Comparison of ENCODE assay signal across 9 cellular contexts in the genomic region with DNA sequence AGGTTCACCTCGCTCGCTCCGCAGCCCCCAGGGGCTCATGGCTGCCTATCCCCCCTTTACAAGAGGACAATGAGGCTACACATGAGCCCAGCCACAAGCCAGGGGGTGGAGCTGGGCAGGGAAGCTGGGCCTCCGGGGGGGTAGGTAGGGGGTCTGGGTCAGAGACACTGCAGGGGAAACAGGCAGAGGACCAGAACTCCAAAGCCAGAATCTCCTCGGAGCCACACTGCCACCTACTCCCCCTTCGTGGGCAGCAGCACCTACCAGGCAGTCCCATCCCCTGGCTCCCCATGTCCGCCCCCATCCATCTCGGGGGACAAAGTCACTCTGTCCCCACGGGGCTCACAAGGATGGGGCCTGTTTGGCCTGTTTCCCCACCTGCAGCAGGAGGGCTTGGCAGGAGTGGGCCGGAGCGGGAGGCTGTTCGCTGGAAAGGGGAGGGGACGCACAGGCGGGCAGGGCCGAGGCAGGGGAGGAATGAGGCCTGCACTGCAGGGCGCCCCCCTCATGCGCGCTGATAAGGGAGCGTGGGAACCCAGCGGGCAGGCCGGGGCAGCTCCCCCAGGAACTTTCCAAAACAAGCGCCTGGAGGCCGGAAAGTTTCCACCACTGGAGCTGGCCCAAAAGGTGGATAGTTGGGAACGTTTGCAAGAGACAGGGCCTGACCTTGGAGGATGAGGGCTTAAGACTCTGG. TPM values are rescaled to one million over a fixed set of nuclear protein-coding genes. Genes with fewer than 3 reads are reported as not detected.
A peak's percentile ranks its signal among the peaks of the same experiment; 100 is the strongest.
DNase-seq lines count a peak whose midpoint lies in the region; ATAC-seq and TF ChIP-seq lines count a peak whose summit lies in the region.
"Had no signal": no experiment of that assay in that cellular context is flagged by ENCODE, and none has a peak within 500 bp of the region (broad histone marks: within the 10 kb centered on the region; RNA-seq: fewer than 3 reads in every experiment).

No MANE protein-coding gene starts in this region.

- peak; percentile 57; the same call in 1 of the 2 replicates for TF ChIP-seq EP300 in Ishikawa (IDR thresholded peaks at IDR 0.05; ENCODE audit: borderline replicate concordance)

- peak overlapping the region; percentile 81 for H3K4me3 ChIP-seq in thoracic aorta

- TF ChIP-seq RAD21 in Ishikawa (IDR thresholded peaks at IDR 0.05; ENCODE audit: low read depth): no peak

- H3K27me3 Mint-ChIP-seq in brain: peaks cover 4% of the 10 kb centered on the region

- TF ChIP-seq CTCF in brain (conservative IDR thresholded peaks at IDR 0.05) (no peak), thoracic aorta (IDR thresholded peaks at IDR 0.05) (no peak)

- H3K9me3 Mint-ChIP-seq in brain: no peaks in the 10 kb centered on the region

- no peak for ATAC-seq in thoracic aorta (ENCODE audit: insufficient number of reproducible peaks, low FRiP score, low read depth)

- H3K9me3 ChIP-seq in thoracic aorta: no peaks in the 10 kb centered on the region

- peaks cover 14% of the 10 kb centered on the region for H3K36me3 Mint-ChIP-seq in brain

- H3K4me3 Mint-ChIP-seq in brain: peak overlapping the region in 4 of 5 experiments; percentile 61 to 73 (median 65)

- DNase-seq in islet precursor cell: peak; percentile 87
- DNase-seq in thoracic aorta (ENCODE audit: low spot score): no peak
- no peak for DNase-seq in NCI-H1092 treated with DMSO at 0.1 percent for 48 hours (lab: John Stamatoyannopoulos, UW)
- DNase-seq in NCI-H2107 treated with DMSO at 0.1 percent for 48 hours (lab: John Stamatoyannopoulos, UW; ENCODE audit: unreplicated experiment): no peak
- DNase-seq in NCI-H446 (lab: John Stamatoyannopoulos, UW): no peak

- peaks cover 14 to 54% of the 10 kb centered on the region in 2 donors for H3K4me1 ChIP-seq in thoracic aorta (ENCODE audit: control insufficient read depth in 1 of 2, low read depth in 2 of 2)

- peak overlapping the region; percentile 77 to 82 for H3K27ac ChIP-seq in thoracic aorta

- no peaks in the 10 kb centered on the region for H3K27me3 ChIP-seq in thoracic aorta (replicated peaks; ENCODE audit: insufficient read depth)

- H3K36me3 ChIP-seq in thoracic aorta: peaks cover 2% of the 10 kb centered on the region

- H3K27ac Mint-ChIP-seq in brain: peak overlapping the region in 4 of 5 experiments; percentile 36 to 94 (median 88)

- peaks cover 34% of the 10 kb centered on the region for H3K4me1 Mint-ChIP-seq in brain

TF ChIP-seq in Ishikawa, 13 proteins besides CTCF, POLR2A, EP300 and RAD21:
- 0 out of 2 replicates have a peak, but pooled peaks have one; percentile 31 for TF ChIP-seq EGR1 (IDR thresholded peaks at IDR 0.05)
- TF ChIP-seq, protein P1, sequence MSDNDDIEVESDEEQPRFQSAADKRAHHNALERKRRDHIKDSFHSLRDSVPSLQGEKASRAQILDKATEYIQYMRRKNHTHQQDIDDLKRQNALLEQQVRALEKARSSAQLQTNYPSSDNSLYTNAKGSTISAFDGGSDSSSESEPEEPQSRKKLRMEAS (IDR thresholded peaks at IDR 0.05): no peak; the same call in none of the 2 replicates
- TF ChIP-seq, protein P2, sequence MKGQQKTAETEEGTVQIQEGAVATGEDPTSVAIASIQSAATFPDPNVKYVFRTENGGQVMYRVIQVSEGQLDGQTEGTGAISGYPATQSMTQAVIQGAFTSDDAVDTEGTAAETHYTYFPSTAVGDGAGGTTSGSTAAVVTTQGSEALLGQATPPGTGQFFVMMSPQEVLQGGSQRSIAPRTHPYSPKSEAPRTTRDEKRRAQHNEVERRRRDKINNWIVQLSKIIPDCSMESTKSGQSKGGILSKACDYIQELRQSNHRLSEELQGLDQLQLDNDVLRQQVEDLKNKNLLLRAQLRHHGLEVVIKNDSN (IDR thresholded peaks at IDR 0.05): no peak
- peak; percentile 92 for TF ChIP-seq ZBTB7A (IDR thresholded peaks at IDR 0.05; ENCODE audit: low read depth)
- peak; percentile 58 for TF ChIP-seq TCF12 (IDR thresholded peaks at IDR 0.05; ENCODE audit: low read depth)
- TF ChIP-seq FOXM1 (IDR thresholded peaks at IDR 0.05; ENCODE audit: borderline replicate concordance, low read depth): no peak
- TF ChIP-seq, protein P3, sequence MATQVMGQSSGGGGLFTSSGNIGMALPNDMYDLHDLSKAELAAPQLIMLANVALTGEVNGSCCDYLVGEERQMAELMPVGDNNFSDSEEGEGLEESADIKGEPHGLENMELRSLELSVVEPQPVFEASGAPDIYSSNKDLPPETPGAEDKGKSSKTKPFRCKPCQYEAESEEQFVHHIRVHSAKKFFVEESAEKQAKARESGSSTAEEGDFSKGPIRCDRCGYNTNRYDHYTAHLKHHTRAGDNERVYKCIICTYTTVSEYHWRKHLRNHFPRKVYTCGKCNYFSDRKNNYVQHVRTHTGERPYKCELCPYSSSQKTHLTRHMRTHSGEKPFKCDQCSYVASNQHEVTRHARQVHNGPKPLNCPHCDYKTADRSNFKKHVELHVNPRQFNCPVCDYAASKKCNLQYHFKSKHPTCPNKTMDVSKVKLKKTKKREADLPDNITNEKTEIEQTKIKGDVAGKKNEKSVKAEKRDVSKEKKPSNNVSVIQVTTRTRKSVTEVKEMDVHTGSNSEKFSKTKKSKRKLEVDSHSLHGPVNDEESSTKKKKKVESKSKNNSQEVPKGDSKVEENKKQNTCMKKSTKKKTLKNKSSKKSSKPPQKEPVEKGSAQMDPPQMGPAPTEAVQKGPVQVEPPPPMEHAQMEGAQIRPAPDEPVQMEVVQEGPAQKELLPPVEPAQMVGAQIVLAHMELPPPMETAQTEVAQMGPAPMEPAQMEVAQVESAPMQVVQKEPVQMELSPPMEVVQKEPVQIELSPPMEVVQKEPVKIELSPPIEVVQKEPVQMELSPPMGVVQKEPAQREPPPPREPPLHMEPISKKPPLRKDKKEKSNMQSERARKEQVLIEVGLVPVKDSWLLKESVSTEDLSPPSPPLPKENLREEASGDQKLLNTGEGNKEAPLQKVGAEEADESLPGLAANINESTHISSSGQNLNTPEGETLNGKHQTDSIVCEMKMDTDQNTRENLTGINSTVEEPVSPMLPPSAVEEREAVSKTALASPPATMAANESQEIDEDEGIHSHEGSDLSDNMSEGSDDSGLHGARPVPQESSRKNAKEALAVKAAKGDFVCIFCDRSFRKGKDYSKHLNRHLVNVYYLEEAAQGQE (IDR thresholded peaks at IDR 0.05; ENCODE audit: low read depth): no peak
- TF ChIP-seq YY1 (IDR thresholded peaks at IDR 0.05; ENCODE audit: low read depth): no peak; the same call in 1 of the 2 replicates
- TF ChIP-seq TEAD4 (IDR thresholded peaks at IDR 0.05): peak; percentile 34; the same call in 1 of the 2 replicates
- TF ChIP-seq TAF1 (IDR thresholded peaks at IDR 0.05; ENCODE audit: low read depth): no peak
- no peak for TF ChIP-seq NFIC (IDR thresholded peaks at IDR 0.05)
- no peak for TF ChIP-seq CEBPB (IDR thresholded peaks at IDR 0.05)
- no peak for TF ChIP-seq CREB1 (IDR thresholded peaks at IDR 0.05; ENCODE audit: low read depth)

RNA-seq across cellular contexts. Expression of a gene that starts 0.5 kb away (rescaled TPM):
- polyA plus RNA-seq in brain (ENCODE audit: insufficient read depth, low read depth, low replicate concordance): 120 TPM
- 100 to 1,000 TPM in 1 of 2 donors, 10 to 100 TPM in 1; 60.9 to 143 TPM for total RNA-seq in thoracic aorta

RNA-seq across cellular contexts. Expression of a gene that starts 19.3 kb away (rescaled TPM):
- 93.3 TPM for polyA plus RNA-seq in brain (ENCODE audit: insufficient read depth, low read depth, low replicate concordance)
- 10 to 100 TPM; 87.7 to 94.9 TPM for total RNA-seq in thoracic aorta

RNA-seq across cellular contexts. Expression of a gene that starts 41.1 kb away (rescaled TPM):
- 0.83 TPM for polyA plus RNA-seq in brain (ENCODE audit: insufficient read depth, low read depth, low replicate concordance)
- 10 to 100 TPM; 18.7 to 30.3 TPM for total RNA-seq in thoracic aorta
- total RNA-seq: T-helper 2 cell treated with Interferon-gamma antibody and Interleukin-4, amounts not matched to agents 100 ng/mL and 5 ng/mL, for 36 hours had no signal

RNA-seq across cellular contexts. Expression of a gene that starts 52.5 kb away (rescaled TPM):
- 5.2 TPM for polyA plus RNA-seq in brain (ENCODE audit: insufficient read depth, low read depth, low replicate concordance)
- total RNA-seq in thoracic aorta: 10 to 100 TPM in 1 of 2 donors, 1 to 10 TPM in 1; 2.3 to 25.5 TPM
- total RNA-seq: mononuclear cell; T-helper 2 cell treated with Interferon-gamma antibody and Interleukin-4, amounts not matched to agents 100 ng/mL and 5 ng/mL, for 36 hours had no signal
